Comparison of ENCODE assay signal across 22 cellular contexts in the genomic region with DNA sequence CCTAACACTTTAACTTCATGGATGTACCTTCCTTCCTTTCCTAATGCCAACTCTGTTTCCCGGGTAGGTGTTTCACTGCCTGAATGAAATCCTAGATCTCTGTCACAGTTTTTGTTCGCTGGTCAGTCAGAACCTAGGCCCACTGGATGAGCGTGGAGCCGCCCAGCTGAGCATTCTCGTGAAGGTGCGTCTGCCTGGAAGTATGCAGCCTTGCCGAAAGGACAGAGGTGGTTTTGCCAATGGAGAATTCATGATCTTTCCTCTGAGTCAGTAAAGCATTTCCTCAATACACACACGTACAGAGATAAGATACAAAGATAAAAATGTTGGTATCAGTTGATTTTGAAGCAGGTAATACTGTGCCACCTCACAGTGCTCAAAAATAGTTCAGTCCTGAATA. TPM values are rescaled to one million over a fixed set of nuclear protein-coding genes. Genes with fewer than 3 reads are reported as not detected.
DNase-seq lines count a peak whose midpoint lies in the region; ATAC-seq and TF ChIP-seq lines count a peak whose summit lies in the region.
"Had no signal": no experiment of that assay in that cellular context is flagged by ENCODE, and none has a peak within 500 bp of the region (broad histone marks: within the 10 kb centered on the region; RNA-seq: fewer than 3 reads in every experiment).

No MANE protein-coding gene starts in this region.

- no peaks in the 10 kb centered on the region for H3K27me3 Mint-ChIP-seq in activated CD4-positive, alpha-beta T cell treated with anti-CD3 and anti-CD28 coated beads, Interleukin-2, amount 10 ng/mL, durations not matched to agents 7 days and 5 days
- no peaks in the 10 kb centered on the region for H3K27me3 Mint-ChIP-seq in CD8-positive, alpha-beta T cell (ENCODE audit: low read depth)
- no peaks in the 10 kb centered on the region for H3K27me3 Mint-ChIP-seq in chondrocyte (ENCODE audit: low read depth)

- H3K4me2 ChIP-seq in trophoblast cell (ENCODE audit: low read length) = no peak overlapping the region
- H3K4me2 ChIP-seq: SK-N-SH had no signal

- CTCF ChIA-PET in activated CD4-positive, alpha-beta T cell treated with anti-CD3 and anti-CD28 coated beads, Interleukin-2, amount 10 ng/mL, durations not matched to agents 7 days and 5 days (lab: Charles Lee) = interaction anchor here (1.2 kb wide), 1 partner anchor 14 kb away, joined by 4 read pairs; no protein-coding TSS in a partner anchor
- CTCF ChIA-PET in CD8-positive, alpha-beta T cell (lab: Charles Lee) = interaction anchor here (0.6 to 1.4 kb wide), 3 partner anchors 13 to 759 kb away, joined by 3 read pairs; no protein-coding TSS in a partner anchor

- H4K91ac ChIP-seq in trophoblast cell (ENCODE audit: low read depth, low read length) = no peak overlapping the region

- no peak overlapping the region for H4K8ac ChIP-seq in trophoblast cell (ENCODE audit: low read depth, low read length)

- no peaks in the 10 kb centered on the region for H3K79me1 ChIP-seq in trophoblast cell (ENCODE audit: low read length)

- no peak overlapping the region for H3K4ac ChIP-seq in trophoblast cell (ENCODE audit: low read depth, low read length)

- ATAC-seq in CD8-positive, alpha-beta T cell = no peak
- ATAC-seq in left ventricle myocardium superior (no peak), GM21619 (IDR thresholded peaks at IDR 0.05; ENCODE audit: unreplicated experiment) (no peak)

- no peak overlapping the region for H2BK12ac ChIP-seq in trophoblast cell (ENCODE audit: low read length)

- peaks cover 52% of the 10 kb centered on the region for H3K36me3 ChIP-seq in CD8-positive, alpha-beta T cell (ENCODE audit: insufficient read depth, low read length)
- H3K36me3 ChIP-seq in trophoblast cell (ENCODE audit: control insufficient read depth in 1 of 2, insufficient read depth in 2 of 2, low read length in 2 of 2) = peaks cover 20 to 43% of the 10 kb centered on the region in 2 experiments

- TF ChIP-seq CTCF in CD8-positive, alpha-beta T cell (IDR thresholded peaks at IDR 0.05) = no peak
- TF ChIP-seq CTCF in dorsolateral prefrontal cortex (IDR thresholded peaks at IDR 0.05 in 54 of 56, conservative IDR thresholded peaks at IDR 0.05 in 2 of 56; ENCODE audit: low read depth in 1 of 56, partially characterized antibody in 56 of 56) (no peak), chondrocyte (IDR thresholded peaks at IDR 0.05) (no peak)

- intact Hi-C loops in CD8-positive, alpha-beta T cell (cut with DNase I, micrococcal nuclease) = no loop called here
- intact Hi-C loops in dorsolateral prefrontal cortex (cut with DNase I) (no loop called here), left ventricle myocardium superior (cut with micrococcal nuclease) (no loop called here)

- no peak overlapping the region for H4K12ac ChIP-seq in trophoblast cell (ENCODE audit: low read depth, low read length)

- no peak overlapping the region for H3K4me3 Mint-ChIP-seq in activated CD4-positive, alpha-beta T cell treated with anti-CD3 and anti-CD28 coated beads, Interleukin-2, amount 10 ng/mL, durations not matched to agents 7 days and 5 days
- H3K4me3 Mint-ChIP-seq in CD8-positive, alpha-beta T cell = no peak overlapping the region
- no peak overlapping the region for H3K4me3 Mint-ChIP-seq in chondrocyte (ENCODE audit: unreplicated experiment)

- no peaks in the 10 kb centered on the region for H3K4me1 ChIP-seq in CD8-positive, alpha-beta T cell (ENCODE audit: insufficient read depth, low read length)
- peaks cover 0 to 5% of the 10 kb centered on the region in 2 experiments for H3K4me1 ChIP-seq in trophoblast cell (ENCODE audit: control insufficient read depth in 1 of 2, insufficient read depth in 2 of 2, low read length in 2 of 2)

- H3K27ac ChIP-seq in CD8-positive, alpha-beta T cell (ENCODE audit: low read depth, low read length) = no peak overlapping the region
- H3K27ac ChIP-seq in dorsolateral prefrontal cortex = peak overlapping the region in 42 of 59 donors; percentile 1 to 82 (median 53)
- no peak overlapping the region for H3K27ac ChIP-seq in trophoblast cell (ENCODE audit: low read depth, low read length)
- H3K27ac ChIP-seq: RWPE1 had no signal

- WGBS in trophoblast cell (ENCODE audit: extremely low coverage, insufficient coverage, insufficient read length) = no CpG with 5 or more reads among the region's 8 CpGs

- H3K4me1 Mint-ChIP-seq in activated CD4-positive, alpha-beta T cell treated with anti-CD3 and anti-CD28 coated beads, Interleukin-2, amount 10 ng/mL, durations not matched to agents 7 days and 5 days = peaks cover 6% of the 10 kb centered on the region
- no peaks in the 10 kb centered on the region for H3K4me1 Mint-ChIP-seq in CD8-positive, alpha-beta T cell (ENCODE audit: low read depth)
- no peaks in the 10 kb centered on the region for H3K4me1 Mint-ChIP-seq in chondrocyte (ENCODE audit: low read depth)

- H2AK5ac ChIP-seq in trophoblast cell (ENCODE audit: low read length) = no peak overlapping the region

- H3K27me3 ChIP-seq in CD8-positive, alpha-beta T cell (ENCODE audit: insufficient read depth, low read length) = no peaks in the 10 kb centered on the region
- H3K27me3 ChIP-seq in dorsolateral prefrontal cortex = no peaks in the 10 kb centered on the region
- no peaks in the 10 kb centered on the region for H3K27me3 ChIP-seq in trophoblast cell (ENCODE audit: insufficient read depth, low read length)

- H3K9me3 ChIP-seq in CD8-positive, alpha-beta T cell (ENCODE audit: low read length) = no peaks in the 10 kb centered on the region
- no peaks in the 10 kb centered on the region for H3K9me3 ChIP-seq in trophoblast cell (ENCODE audit: insufficient read depth, low read depth, low read length)
- H3K9me3 ChIP-seq: SK-N-SH had no signal

- no peaks in the 10 kb centered on the region for H3K79me2 ChIP-seq in trophoblast cell (ENCODE audit: control insufficient read depth, insufficient read depth, low read length, poor library complexity)

- H2AFZ ChIP-seq in trophoblast cell (ENCODE audit: insufficient read depth, low read length, poor library complexity) = no peak overlapping the region

- no peak overlapping the region for H3K23ac ChIP-seq in trophoblast cell (ENCODE audit: low read length)

- POLR2A ChIA-PET in activated CD4-positive, alpha-beta T cell treated with anti-CD3 and anti-CD28 coated beads, Interleukin-2, amount 10 ng/mL, durations not matched to agents 7 days and 5 days (lab: Charles Lee) = no interaction called here
- POLR2A ChIA-PET in CD8-positive, alpha-beta T cell (lab: Charles Lee) = interaction anchor here (0.7 kb wide), 1 partner anchor 1332 kb away, joined by 3 read pairs; no protein-coding TSS in a partner anchor

- DNase-seq in activated CD4-positive, alpha-beta T cell treated with anti-CD3 and anti-CD28 coated beads, Interleukin-2, amount 10 ng/mL, durations not matched to agents 7 days and 5 days = no peak
- no peak for DNase-seq in activated CD4-positive, alpha-beta T cell treated with anti-CD3 and anti-CD28 coated beads for 4 hours
- DNase-seq in CD8-positive, alpha-beta T cell = no peak
- DNase-seq in dorsolateral prefrontal cortex = no peak
- DNase-seq in trophoblast cell = peak; percentile 84 to 93
- DNase-seq in left ventricle myocardium superior = no peak
- no peak for DNase-seq in chondrocyte (ENCODE audit: low spot score)
- DNase-seq: AML-193; C1 segment of cervical spinal cord; EL; GF-D8; KG1; NCI-H1092 treated with DMSO at 0.1 percent for 48 hours; NCI-H1436 treated with DMSO at 0.1 percent for 48 hours; NCI-H1930; NCI-H345; NCI-H774; NK-92 treated with Interleukin-12 subunit alpha and Interleukin-12 subunit beta, amount 100 ng/mL, for 24 hours; SHP77 treated with DMSO at 0.1 percent for 48 hours; SK-N-SH had no signal

- H3K4me3 ChIP-seq in CD8-positive, alpha-beta T cell (ENCODE audit: low read depth, low read length) = no peak overlapping the region
- H3K4me3 ChIP-seq in dorsolateral prefrontal cortex = no peak overlapping the region
- H3K4me3 ChIP-seq in trophoblast cell (ENCODE audit: low read depth, low read length) = no peak overlapping the region

- H3K14ac ChIP-seq in trophoblast cell (ENCODE audit: low read length) = no peak overlapping the region

- H3K36me3 Mint-ChIP-seq in activated CD4-positive, alpha-beta T cell treated with anti-CD3 and anti-CD28 coated beads, Interleukin-2, amount 10 ng/mL, durations not matched to agents 7 days and 5 days (ENCODE audit: low read depth) = peaks cover 72% of the 10 kb centered on the region
- H3K36me3 Mint-ChIP-seq in CD8-positive, alpha-beta T cell = peaks cover 90% of the 10 kb centered on the region
- H3K36me3 Mint-ChIP-seq in chondrocyte (ENCODE audit: low read depth) = peaks cover 50% of the 10 kb centered on the region

- no peaks in the 10 kb centered on the region for H3K9me3 Mint-ChIP-seq in activated CD4-positive, alpha-beta T cell treated with anti-CD3 and anti-CD28 coated beads, Interleukin-2, amount 10 ng/mL, durations not matched to agents 7 days and 5 days
- no peaks in the 10 kb centered on the region for H3K9me3 Mint-ChIP-seq in CD8-positive, alpha-beta T cell
- no peaks in the 10 kb centered on the region for H3K9me3 Mint-ChIP-seq in chondrocyte (ENCODE audit: low read depth)

- H2BK120ac ChIP-seq in trophoblast cell (ENCODE audit: insufficient read depth, low read length, poor library complexity) = no peak overlapping the region

- no peak overlapping the region for H3K18ac ChIP-seq in trophoblast cell (ENCODE audit: low read length)

- peak overlapping the region; percentile 55 for H3K27ac Mint-ChIP-seq in activated CD4-positive, alpha-beta T cell treated with anti-CD3 and anti-CD28 coated beads, Interleukin-2, amount 10 ng/mL, durations not matched to agents 7 days and 5 days
- H3K27ac Mint-ChIP-seq in CD8-positive, alpha-beta T cell = peak overlapping the region; percentile 4
- H3K27ac Mint-ChIP-seq in chondrocyte (ENCODE audit: unreplicated experiment) = no peak overlapping the region

- no peak overlapping the region for H3K9ac ChIP-seq in trophoblast cell (ENCODE audit: low read length)
- H3K9ac ChIP-seq: SK-N-SH had no signal

- H2BK5ac ChIP-seq in trophoblast cell (ENCODE audit: low read depth, low read length, poor library complexity) = no peak overlapping the region

RNA-seq across cellular contexts. Expression of a gene that starts 32.7 kb away (rescaled TPM):
- total RNA-seq in activated CD4-positive, alpha-beta T cell treated with anti-CD3 and anti-CD28 coated beads, Interleukin-2, amount 10 ng/mL, durations not matched to agents 7 days and 5 days = 10 to 100 TPM; 35.0 to 38.1 TPM
- 1 to 10 TPM; 3.9 to 5.8 TPM for total RNA-seq in CD8-positive, alpha-beta T cell
- 10 to 100 TPM; 19.0 to 42.6 (median 29.7) TPM for total RNA-seq in dorsolateral prefrontal cortex
- polyA plus RNA-seq in trophoblast cell (2013) = 8.9 and 9.6 TPM in 2 replicates
- 13.0 TPM for total RNA-seq in left ventricle myocardium superior
- total RNA-seq in chondrocyte = 11.1 to 16.1 TPM (median 11.7 TPM) in 3 replicates

RNA-seq across cellular contexts. Expression of a gene that starts 32.8 kb away (rescaled TPM):
- 10 to 100 TPM; 25.4 to 28.2 TPM for total RNA-seq in activated CD4-positive, alpha-beta T cell treated with anti-CD3 and anti-CD28 coated beads, Interleukin-2, amount 10 ng/mL, durations not matched to agents 7 days and 5 days
- total RNA-seq in CD8-positive, alpha-beta T cell = 1 to 10 TPM; 9.7 to 9.8 TPM
- total RNA-seq in dorsolateral prefrontal cortex (10 to 100 TPM; 16.1 to 41.9 (median 26.0) TPM), left ventricle myocardium superior (11.6 TPM), chondrocyte (18.9 to 22.3 TPM (median 19.7 TPM) in 3 replicates)
- 13.8 and 14.2 TPM in 2 replicates for polyA plus RNA-seq in trophoblast cell (2013)

Comparison
In these comparisons a context has a peak if more than half of its experiments do, and no peak if none do; other contexts are left out.
1. DNase-seq: peak in trophoblast cell (2 of 2); none in activated CD4-positive, alpha-beta T cell treated with anti-CD3 and anti-CD28 coated beads, Interleukin-2, amount 10 ng/mL, durations not matched to agents 7 days and 5 days (single experiment), activated CD4-positive, alpha-beta T cell treated with anti-CD3 and anti-CD28 coated beads for 4 hours (0 of 2), CD8-positive, alpha-beta T cell (0 of 7), dorsolateral prefrontal cortex (0 of 10), left ventricle myocardium superior (single experiment) and chondrocyte (single experiment).
2. H3K27ac ChIP-seq: peak in dorsolateral prefrontal cortex (42 of 59); none in CD8-positive, alpha-beta T cell (single experiment) and trophoblast cell (single experiment).